ENCODE assay signal across 16 cellular contexts in genomic region chr15:23033979-23034378, GRCh38. TPM values are rescaled to one million over a fixed set of nuclear protein-coding genes. Genes with fewer than 3 reads are reported as not detected.
DNase-seq lines count a peak whose midpoint lies in the region; ATAC-seq, FAIRE-seq and TF ChIP-seq lines count a peak whose summit lies in the region.
"Had no signal": no experiment of that assay in that cellular context is flagged by ENCODE, and none has a peak within 500 bp of the region (broad histone marks: within the 10 kb centered on the region; RNA-seq: fewer than 3 reads in every experiment).

No MANE protein-coding gene starts in this region.

- no peak overlapping the region for H3K4me3 ChIP-seq in Karpas-422 (ENCODE audit: low read length)
- H3K4me3 ChIP-seq in HepG2 (replicated peaks in 1 of 3; ENCODE audit: insufficient read depth in 1 of 3, low read depth in 2 of 3, low read length in 3 of 3), result no peak overlapping the region
- H3K4me3 ChIP-seq: A549, GM12878, GM23248 had no signal

- H4K20me1 ChIP-seq in Karpas-422 (ENCODE audit: insufficient read depth, low read depth, low read length) (no peaks in the 10 kb centered on the region), HepG2 (ENCODE audit: insufficient read depth, low read length) (no peaks in the 10 kb centered on the region)

- H3K27ac Mint-ChIP-seq in activated T-cell treated with anti-CD3 and anti-CD28 coated beads, Interleukin-2, amount 50 U/mL, for 72 hours, result peak overlapping the region; percentile 19
- H3K27ac Mint-ChIP-seq: CD8-positive, alpha-beta T cell had no signal

- H3K9ac ChIP-seq in Karpas-422 (ENCODE audit: low read length) (no peak overlapping the region), HepG2 (ENCODE audit: insufficient read depth, low read depth, low read length) (no peak overlapping the region)
- H3K9ac ChIP-seq: GM23248 had no signal

- H3K4me1 ChIP-seq in Karpas-422 (ENCODE audit: low read length) (peaks cover 20% of the 10 kb centered on the region), HepG2 (ENCODE audit: insufficient read depth, low read length) (peaks cover 24% of the 10 kb centered on the region)
- H3K4me1 ChIP-seq: BE2C had no signal

- in situ Hi-C loops in HepG2 (cut with HindIII; ENCODE audit: extremely low pct_ligation_motif_present, low pct_unique_long_range_greater_than_20kb), result loop anchor here (10.0 kb wide), 1 partner anchor 249 kb away; the partner anchor contains the start of gene NIPA1

- H3K9me2 ChIP-seq in Karpas-422 (replicated peaks; ENCODE audit: insufficient read depth, low read length), result no peaks in the 10 kb centered on the region

- H3K4me2 ChIP-seq in Karpas-422 (ENCODE audit: low read depth, low read length, poor library complexity, severe bottlenecking) (no peak overlapping the region), HepG2 (ENCODE audit: low read depth, low read length) (no peak overlapping the region)
- H3K4me2 ChIP-seq: A549 had no signal

- H3K36me3 Mint-ChIP-seq in activated T-cell treated with anti-CD3 and anti-CD28 coated beads, Interleukin-2, amount 50 U/mL, for 72 hours (ENCODE audit: insufficient read depth in 2 of 2), result peaks cover 7 to 18% of the 10 kb centered on the region in 2 donors

- TF ChIP-seq EP300 in HepG2 (IDR thresholded peaks at IDR 0.05; ENCODE audit: low read depth in 2 of 2, low read length in 2 of 2) (no peak), HepG2 (CRISPR knock-in tag; IDR thresholded peaks at IDR 0.05; ENCODE audit: borderline replicate concordance) (no peak)

- TF ChIP-seq CTCF in HepG2 (CRISPR knock-in tag; IDR thresholded peaks at IDR 0.05), result no peak

- no TSS peak for BruUV-seq in HepG2 (replicated peaks; lab: Mats Ljungman, UMichigan)

- no peak overlapping the region for H2AFZ ChIP-seq in Karpas-422 (ENCODE audit: low read length)
- H2AFZ ChIP-seq in HepG2 (ENCODE audit: low read length), result no peak overlapping the region
- H2AFZ ChIP-seq: GM23248 had no signal

- H3K4me3 Mint-ChIP-seq in activated T-cell treated with anti-CD3 and anti-CD28 coated beads, Interleukin-2, amount 50 U/mL, for 72 hours, result no peak overlapping the region
- H3K4me3 Mint-ChIP-seq: CD14-positive monocyte; CD8-positive, alpha-beta T cell; IgD-negative memory B cell had no signal

- H3K79me2 ChIP-seq in Karpas-422 (ENCODE audit: low read length), result peaks cover 34% of the 10 kb centered on the region
- H3K79me2 ChIP-seq in HepG2 (ENCODE audit: insufficient read depth, low read length), result peaks cover 13% of the 10 kb centered on the region

- 96% methylated on average over 2 of the region's 2 CpGs for WGBS in HepG2 (ENCODE audit: low lambda C conversion rate)

- H3K9me3 ChIP-seq in Karpas-422 (ENCODE audit: low read length), result no peaks in the 10 kb centered on the region
- H3K9me3 ChIP-seq in HepG2 (ENCODE audit: low read length), result no peaks in the 10 kb centered on the region
- H3K9me3 ChIP-seq: A549, BE2C had no signal

- no peak overlapping the region for H3K27ac ChIP-seq in Karpas-422 (ENCODE audit: low read length)
- H3K27ac ChIP-seq in HepG2 (ENCODE audit: extremely low read length, insufficient read depth, low read length), result no peak overlapping the region
- H3K27ac ChIP-seq: A549, GM23248 had no signal

- no peaks in the 10 kb centered on the region for H3K9me3 Mint-ChIP-seq in activated T-cell treated with anti-CD3 and anti-CD28 coated beads, Interleukin-2, amount 50 U/mL, for 72 hours
- H3K9me3 Mint-ChIP-seq: CD14-positive monocyte; CD8-positive, alpha-beta T cell; IgD-negative memory B cell had no signal

- CTCF ChIA-PET in HepG2 (lab: Yijun Ruan, JAX; ENCODE audit: low intra/inter-chr PET ratio, low total read pairs), result no interaction called here

- POLR2A ChIA-PET in HepG2 (lab: Yijun Ruan, JAX), result no interaction called here

- FAIRE-seq in HepG2 (lab: Jason Lieb, UNC), result no peak
- FAIRE-seq: A549, GM12878, GM18507, H54 had no signal

- intact Hi-C loops in HepG2 (cut with micrococcal nuclease; ENCODE audit: unreplicated experiment), result no loop called here

- H3K36me3 ChIP-seq in Karpas-422 (ENCODE audit: insufficient read depth, low read length), result peaks cover 44% of the 10 kb centered on the region
- peaks cover 12 to 36% of the 10 kb centered on the region in 2 experiments; a peak in 4 of 5 replicates for H3K36me3 ChIP-seq in HepG2 (replicated peaks in 1 of 2; ENCODE audit: control insufficient read depth in 1 of 2, insufficient read depth in 2 of 2, low read length in 2 of 2)

- no peaks in the 10 kb centered on the region for H3K27me3 Mint-ChIP-seq in activated T-cell treated with anti-CD3 and anti-CD28 coated beads, Interleukin-2, amount 50 U/mL, for 72 hours (ENCODE audit: low read depth)

- no peaks in the 10 kb centered on the region for H3K27me3 ChIP-seq in Karpas-422 (ENCODE audit: low read length)
- no peaks in the 10 kb centered on the region; a peak in 1 of 5 replicates for H3K27me3 ChIP-seq in HepG2 (ENCODE audit: control insufficient read depth in 1 of 2, insufficient read depth in 2 of 2, low read length in 2 of 2)
- H3K27me3 ChIP-seq: BE2C had no signal

- no peak for TF ChIP-seq RAD21 in HepG2 (CRISPR knock-in tag; IDR thresholded peaks at IDR 0.05)

- TF ChIP-seq POLR2A in HepG2 (IDR thresholded peaks at IDR 0.05; ENCODE audit: insufficient read depth in 1 of 2, low read depth in 2 of 2, low read length in 2 of 2), result no peak

- H3K4me1 Mint-ChIP-seq in activated T-cell treated with anti-CD3 and anti-CD28 coated beads, Interleukin-2, amount 50 U/mL, for 72 hours (ENCODE audit: low read depth), result peaks cover 38% of the 10 kb centered on the region

- DNase-seq in activated T-cell treated with anti-CD3 and anti-CD28 coated beads, Interleukin-2, amount 50 U/mL, for 72 hours, result no peak
- DNase-seq in activated T-cell treated with anti-CD3 and anti-CD28 coated beads for 4 hours (no peak), Karpas-422 (peak; percentile 36), HepG2 (ENCODE audit: low spot score) (peak; percentile 29), COR-L47 (lab: John Stamatoyannopoulos, UW) (no peak), superior temporal gyrus (ENCODE audit: extremely low spot score) (no peak)
- DNase-seq: BE2C; CD8-positive, alpha-beta T cell; DMS79; GM23248 had no signal

- ATAC-seq in activated T-cell treated with anti-CD3 and anti-CD28 coated beads, Interleukin-2, amount 50 U/mL, for 72 hours (replicated peaks in 1 of 2), result no peak
- no peak for ATAC-seq in HepG2
- ATAC-seq: A549; CD8-positive, alpha-beta T cell; GM12878 had no signal

RNA-seq across cellular contexts. Expression of gene TUBGCP5, which starts 5.4 kb away (rescaled TPM):
- total RNA-seq in activated T-cell treated with anti-CD3 and anti-CD28 coated beads, Interleukin-2, amount 50 U/mL, for 72 hours, result 10 to 100 TPM; 10.3 to 12.6 TPM
- 15.3 and 17.9 TPM in 2 replicates for total RNA-seq in Karpas-422 (2014; rRNA removed; shearing (Covaris generic); ENCODE audit: low replicate concordance)
- 23.4 and 25.0 TPM in 2 replicates for total RNA-seq in HepG2 (2016; rRNA removed; fragmentation: Illumina TruSeq; extraction: Trizol)
- total RNA-seq in HepG2 (2016; cell fraction: cytosol; rRNA removed; fragmentation: Illumina TruSeq; extraction: Trizol; ENCODE audit: low read depth), result 21.4 and 24.8 TPM in 2 replicates
- 23.4 and 23.5 TPM in 2 replicates for total RNA-seq in HepG2 (2016; cell fraction: insoluble cytoplasmic fraction; rRNA removed; fragmentation: Illumina TruSeq; extraction: Trizol)
- 11.4 and 13.6 TPM in 2 replicates for total RNA-seq in HepG2 (2016; cell fraction: membrane; rRNA removed; fragmentation: Illumina TruSeq; extraction: Trizol)
- 28.9 and 38.0 TPM in 2 replicates for total RNA-seq in HepG2 (2016; cell fraction: nucleus; rRNA removed; fragmentation: Illumina TruSeq; extraction: Trizol)
- polyA plus RNA-seq in HepG2 (2011; rRNA removed), result 6.8 and 7.2 TPM in 2 replicates
- polyA plus RNA-seq in HepG2 (2011; cell fraction: cytosol; rRNA removed), result 3.3 and 4.8 TPM in 2 replicates
- polyA plus RNA-seq in HepG2 (2011; cell fraction: nucleus; rRNA removed), result 6.9 and 9.4 TPM in 2 replicates
- polyA plus RNA-seq in HepG2 (2012), result 5.3 and 7.3 TPM in 2 replicates
- polyA plus RNA-seq in HepG2 (2016; cell fraction: cytosol; fragmentation: Illumina TruSeq; extraction: Trizol; ENCODE audit: low read depth), result 0.35 and 0.62 TPM in 2 replicates
- 12.8 and 13.1 TPM in 2 replicates for polyA plus RNA-seq in HepG2 (2016; cell fraction: insoluble cytoplasmic fraction; fragmentation: Illumina TruSeq; extraction: Trizol; ENCODE audit: low read depth)
- 0.81 and 1.0 TPM in 2 replicates for polyA plus RNA-seq in HepG2 (2016; cell fraction: membrane; fragmentation: Illumina TruSeq; extraction: Trizol; ENCODE audit: low read depth)
- polyA plus RNA-seq in HepG2 (2016; cell fraction: nucleus; fragmentation: Illumina TruSeq; extraction: Trizol; ENCODE audit: insufficient read depth, low read depth), result 27.6 and 32.7 TPM in 2 replicates
- polyA minus RNA-seq in HepG2 (2011; rRNA and poly(A)+ RNA removed; ENCODE audit: low replicate concordance), result 7.7 and 12.6 TPM in 2 replicates
- 3.2 and 6.0 TPM in 2 replicates for polyA minus RNA-seq in HepG2 (2011; cell fraction: cytosol; rRNA and poly(A)+ RNA removed)
- 26.3 and 31.6 TPM in 2 replicates for polyA minus RNA-seq in HepG2 (2011; cell fraction: nucleus; rRNA and poly(A)+ RNA removed)

RNA-seq across cellular contexts. Expression of gene CYFIP1, which starts 53.8 kb away (rescaled TPM):
- 10 to 100 TPM; 13.5 to 19.2 TPM for total RNA-seq in activated T-cell treated with anti-CD3 and anti-CD28 coated beads, Interleukin-2, amount 50 U/mL, for 72 hours
- total RNA-seq in Karpas-422 (2014; rRNA removed; shearing (Covaris generic); ENCODE audit: low replicate concordance), result 0.04 and 1.7 TPM in 2 replicates
- 58.3 and 68.2 TPM in 2 replicates for total RNA-seq in HepG2 (2016; rRNA removed; fragmentation: Illumina TruSeq; extraction: Trizol)
- total RNA-seq in HepG2 (2016; cell fraction: cytosol; rRNA removed; fragmentation: Illumina TruSeq; extraction: Trizol; ENCODE audit: low read depth), result 8.0 and 12.6 TPM in 2 replicates
- total RNA-seq in HepG2 (2016; cell fraction: insoluble cytoplasmic fraction; rRNA removed; fragmentation: Illumina TruSeq; extraction: Trizol), result 52.9 and 61.7 TPM in 2 replicates
- total RNA-seq in HepG2 (2016; cell fraction: membrane; rRNA removed; fragmentation: Illumina TruSeq; extraction: Trizol), result 15.5 and 18.4 TPM in 2 replicates
- 43.3 and 49.9 TPM in 2 replicates for total RNA-seq in HepG2 (2016; cell fraction: nucleus; rRNA removed; fragmentation: Illumina TruSeq; extraction: Trizol)
- polyA plus RNA-seq in HepG2 (2011; rRNA removed), result 38.1 and 39.0 TPM in 2 replicates
- 40.5 and 41.5 TPM in 2 replicates for polyA plus RNA-seq in HepG2 (2011; cell fraction: cytosol; rRNA removed)
- 56.2 and 59.8 TPM in 2 replicates for polyA plus RNA-seq in HepG2 (2011; cell fraction: nucleus; rRNA removed)
- polyA plus RNA-seq in HepG2 (2012), result 28.3 and 34.4 TPM in 2 replicates
- 2.5 and 2.6 TPM in 2 replicates for polyA plus RNA-seq in HepG2 (2016; cell fraction: cytosol; fragmentation: Illumina TruSeq; extraction: Trizol; ENCODE audit: low read depth)
- polyA plus RNA-seq in HepG2 (2016; cell fraction: insoluble cytoplasmic fraction; fragmentation: Illumina TruSeq; extraction: Trizol; ENCODE audit: low read depth), result 37.6 and 42.3 TPM in 2 replicates
- polyA plus RNA-seq in HepG2 (2016; cell fraction: membrane; fragmentation: Illumina TruSeq; extraction: Trizol; ENCODE audit: low read depth), result 5.2 and 7.3 TPM in 2 replicates
- polyA plus RNA-seq in HepG2 (2016; cell fraction: nucleus; fragmentation: Illumina TruSeq; extraction: Trizol; ENCODE audit: insufficient read depth, low read depth), result 39.0 and 40.2 TPM in 2 replicates
- polyA minus RNA-seq in HepG2 (2011; rRNA and poly(A)+ RNA removed; ENCODE audit: low replicate concordance), result 99.8 and 114 TPM in 2 replicates
- polyA minus RNA-seq in HepG2 (2011; cell fraction: cytosol; rRNA and poly(A)+ RNA removed), result 21.1 and 22.3 TPM in 2 replicates
- polyA minus RNA-seq in HepG2 (2011; cell fraction: nucleus; rRNA and poly(A)+ RNA removed), result 40.7 and 43.8 TPM in 2 replicates

Comparison
In these comparisons a context has a peak if more than half of its experiments do, and no peak if none do; other contexts are left out.
1. DNase-seq: peak in Karpas-422 (single experiment) and HepG2 (single experiment); none in activated T-cell treated with anti-CD3 and anti-CD28 coated beads, Interleukin-2, amount 50 U/mL, for 72 hours (0 of 2), activated T-cell treated with anti-CD3 and anti-CD28 coated beads for 4 hours (single experiment), COR-L47 (single experiment) and superior temporal gyrus (single experiment).